2 cellular contexts compared by ENCODE assay signal in the genomic region with DNA sequence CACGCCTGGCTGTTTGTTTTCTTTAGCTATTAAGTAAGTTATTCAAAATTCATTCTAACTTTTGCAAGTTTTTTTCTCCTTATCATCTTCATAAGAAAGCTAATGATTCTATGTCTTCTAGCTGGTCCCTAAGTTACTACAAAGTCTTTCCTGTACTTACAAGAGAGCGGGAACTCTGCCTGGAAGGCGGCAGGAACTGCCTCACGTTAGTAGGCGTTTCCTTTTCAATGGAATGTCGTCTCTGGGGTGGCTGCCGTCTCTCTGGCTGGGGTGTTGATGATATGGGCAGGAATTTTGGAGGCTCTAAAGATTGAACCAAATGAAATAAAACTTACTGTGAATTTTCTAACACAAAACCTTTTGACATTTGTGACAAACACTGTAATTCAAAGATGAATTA.
TF ChIP-seq lines count a peak whose summit lies in the region.

No MANE protein-coding gene starts in this region.

TF ChIP-seq in WTC11, 78 proteins besides CTCF, POLR2A, EP300 and RAD21 (continued from another document):
- TF ChIP-seq, protein P1, sequence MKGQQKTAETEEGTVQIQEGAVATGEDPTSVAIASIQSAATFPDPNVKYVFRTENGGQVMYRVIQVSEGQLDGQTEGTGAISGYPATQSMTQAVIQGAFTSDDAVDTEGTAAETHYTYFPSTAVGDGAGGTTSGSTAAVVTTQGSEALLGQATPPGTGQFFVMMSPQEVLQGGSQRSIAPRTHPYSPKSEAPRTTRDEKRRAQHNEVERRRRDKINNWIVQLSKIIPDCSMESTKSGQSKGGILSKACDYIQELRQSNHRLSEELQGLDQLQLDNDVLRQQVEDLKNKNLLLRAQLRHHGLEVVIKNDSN (CRISPR knock-in tag; IDR thresholded peaks at IDR 0.05): no peak
- TF ChIP-seq CBFB (CRISPR knock-in tag; IDR thresholded peaks at IDR 0.05; ENCODE audit: low read depth): no peak
- TF ChIP-seq ZNF396 (CRISPR knock-in tag; IDR thresholded peaks at IDR 0.05; ENCODE audit: borderline replicate concordance): no peak
- TF ChIP-seq TEAD4 (CRISPR knock-in tag; IDR thresholded peaks at IDR 0.05): no peak
- TF ChIP-seq, protein P2, sequence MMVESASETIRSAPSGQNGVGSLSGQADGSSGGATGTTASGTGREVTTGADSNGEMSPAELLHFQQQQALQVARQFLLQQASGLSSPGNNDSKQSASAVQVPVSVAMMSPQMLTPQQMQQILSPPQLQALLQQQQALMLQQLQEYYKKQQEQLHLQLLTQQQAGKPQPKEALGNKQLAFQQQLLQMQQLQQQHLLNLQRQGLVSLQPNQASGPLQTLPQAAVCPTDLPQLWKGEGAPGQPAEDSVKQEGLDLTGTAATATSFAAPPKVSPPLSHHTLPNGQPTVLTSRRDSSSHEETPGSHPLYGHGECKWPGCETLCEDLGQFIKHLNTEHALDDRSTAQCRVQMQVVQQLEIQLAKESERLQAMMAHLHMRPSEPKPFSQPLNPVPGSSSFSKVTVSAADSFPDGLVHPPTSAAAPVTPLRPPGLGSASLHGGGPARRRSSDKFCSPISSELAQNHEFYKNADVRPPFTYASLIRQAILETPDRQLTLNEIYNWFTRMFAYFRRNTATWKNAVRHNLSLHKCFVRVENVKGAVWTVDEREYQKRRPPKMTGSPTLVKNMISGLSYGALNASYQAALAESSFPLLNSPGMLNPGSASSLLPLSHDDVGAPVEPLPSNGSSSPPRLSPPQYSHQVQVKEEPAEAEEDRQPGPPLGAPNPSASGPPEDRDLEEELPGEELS (CRISPR knock-in tag; IDR thresholded peaks at IDR 0.05): no peak
- TF ChIP-seq, protein P3, sequence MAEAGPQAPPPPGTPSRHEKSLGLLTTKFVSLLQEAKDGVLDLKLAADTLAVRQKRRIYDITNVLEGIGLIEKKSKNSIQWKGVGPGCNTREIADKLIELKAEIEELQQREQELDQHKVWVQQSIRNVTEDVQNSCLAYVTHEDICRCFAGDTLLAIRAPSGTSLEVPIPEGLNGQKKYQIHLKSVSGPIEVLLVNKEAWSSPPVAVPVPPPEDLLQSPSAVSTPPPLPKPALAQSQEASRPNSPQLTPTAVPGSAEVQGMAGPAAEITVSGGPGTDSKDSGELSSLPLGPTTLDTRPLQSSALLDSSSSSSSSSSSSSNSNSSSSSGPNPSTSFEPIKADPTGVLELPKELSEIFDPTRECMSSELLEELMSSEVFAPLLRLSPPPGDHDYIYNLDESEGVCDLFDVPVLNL (CRISPR knock-in tag; IDR thresholded peaks at IDR 0.05; ENCODE audit: borderline replicate concordance, low read depth): no peak
- TF ChIP-seq CREM (CRISPR knock-in tag; IDR thresholded peaks at IDR 0.05): no peak

TF ChIP-seq in endothelial cell of umbilical vein, 7 proteins besides CTCF, POLR2A, EP300 and RAD21 (continued from another document):
- TF ChIP-seq JUN (IDR thresholded peaks at IDR 0.05; ENCODE audit: borderline replicate concordance, insufficient read depth, insufficient read length, low read depth): no peak
- TF ChIP-seq FOS (IDR thresholded peaks at IDR 0.05; ENCODE audit: borderline replicate concordance, insufficient read depth, low read length): no peak
- no peak for TF ChIP-seq POLR2AphosphoS5 (IDR thresholded peaks at IDR 0.05; ENCODE audit: insufficient read depth, low read depth, low read length)
TF ChIP-seq in endothelial cell of umbilical vein: peak in this region for 0.
